In the genomic region with DNA sequence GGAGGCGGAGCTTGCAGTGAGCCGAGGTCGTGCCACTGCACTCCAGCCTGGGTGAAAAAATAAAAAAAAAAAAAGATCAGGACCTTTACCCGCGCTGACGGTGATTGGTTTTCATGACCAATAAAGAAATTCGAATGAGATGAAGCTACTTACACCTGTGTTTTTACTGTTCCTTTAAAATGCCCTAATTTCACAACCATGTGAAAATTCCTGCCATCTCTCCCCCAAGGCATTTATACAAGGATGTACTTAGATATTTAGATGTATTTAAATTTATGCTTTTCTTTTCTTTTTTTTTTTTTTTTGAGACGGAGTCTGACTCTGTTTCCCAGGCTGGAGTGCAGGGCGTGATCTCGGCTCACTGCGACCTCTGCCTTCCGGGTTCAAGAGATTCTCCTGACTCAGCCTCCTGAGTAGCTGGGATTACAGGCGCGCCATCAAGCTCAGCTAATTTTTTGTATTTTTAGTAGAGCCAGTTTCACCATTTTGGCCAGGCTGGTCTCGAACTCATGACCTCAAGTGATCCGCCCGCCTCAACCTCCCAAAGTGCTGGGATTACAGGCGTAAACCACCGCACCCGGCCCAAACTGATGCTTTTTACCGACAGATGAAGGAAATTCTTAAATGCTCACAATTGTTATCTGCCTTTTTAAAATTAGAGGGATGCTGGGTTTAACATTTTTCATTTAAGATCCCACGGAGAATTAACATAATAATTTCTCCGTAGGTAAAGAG, we compare ENCODE assay signal across 8 cellular contexts. TPM values are rescaled to one million over a fixed set of nuclear protein-coding genes. Genes with fewer than 3 reads are reported as not detected.
DNase-seq lines count a peak whose midpoint lies in the region; ATAC-seq and TF ChIP-seq lines count a peak whose summit lies in the region.

No MANE protein-coding gene starts in this region.

- TF ChIP-seq CTCF in VCaP (conservative IDR thresholded peaks at IDR 0.05) (no peak), left lung (IDR thresholded peaks at IDR 0.05) (no peak)

- H3K36me3 Mint-ChIP-seq in activated CD4-positive, alpha-beta T cell treated with anti-CD3 and anti-CD28 coated beads for 36 hours (ENCODE audit: low read depth) = peaks cover 2% of the 10 kb centered on the region

- H3K9ac ChIP-seq in subcutaneous abdominal adipose tissue (ENCODE audit: low read length in 5 of 5) = no peak overlapping the region

- CTCF ChIA-PET in activated CD4-positive, alpha-beta T cell treated with anti-CD3 and anti-CD28 coated beads for 36 hours (lab: Charles Lee) = interaction anchor here (0.7 to 2.5 kb wide), 28 partner anchors 8 to 283 kb away, joined by 3 to 16 read pairs (median 4); partner anchors contain the start of genes MCM10 and PRPF18

- POLR2A ChIA-PET in activated CD4-positive, alpha-beta T cell treated with anti-CD3 and anti-CD28 coated beads for 36 hours (lab: Charles Lee) = interaction anchor here (0.6 to 1.5 kb wide), 9 partner anchors 47 to 882 kb away, joined by 3 to 7 read pairs (median 4); no protein-coding TSS in a partner anchor

- H3K4me1 ChIP-seq in left lung (peaks cover 0 to 28% of the 10 kb centered on the region in 2 donors), subcutaneous abdominal adipose tissue (ENCODE audit: control insufficient read depth in 5 of 5, insufficient read depth in 5 of 5, low read length in 5 of 5) (peaks cover 0 to 31% (median 15%) of the 10 kb centered on the region in 5 donors)

- H3K9me3 Mint-ChIP-seq in activated CD4-positive, alpha-beta T cell treated with anti-CD3 and anti-CD28 coated beads for 36 hours (ENCODE audit: low read depth) = no peaks in the 10 kb centered on the region

- no peak for ATAC-seq in activated CD4-positive, alpha-beta T cell treated with anti-CD3 and anti-CD28 coated beads for 36 hours
- ATAC-seq in left lung = no peak

- H3K27me3 ChIP-seq in left lung (no peaks in the 10 kb centered on the region), subcutaneous abdominal adipose tissue (ENCODE audit: control insufficient read depth in 5 of 5, insufficient read depth in 4 of 5, low read length in 5 of 5) (no peaks in the 10 kb centered on the region)

- intact Hi-C loops in activated CD4-positive, alpha-beta T cell treated with anti-CD3 and anti-CD28 coated beads for 36 hours (cut with DNase I, micrococcal nuclease) = loop anchor here (1.0 to 5.0 kb wide), 11 partner anchors 32 to 1261 kb away; partner anchors contain the start of genes MCM10 (in 2 of the 2), SEPHS1 (in 2 of the 2), CDC123 (in 1 of the 2) and DHTKD1 (in 1 of the 2)
- intact Hi-C loops in left lung (cut with DNase I) = no loop called here

- DNase-seq in activated CD4-positive, alpha-beta T cell treated with anti-CD3 and anti-CD28 coated beads for 36 hours = no peak
- DNase-seq in activated CD4-positive, alpha-beta T cell treated with anti-CD3 and anti-CD28 coated beads for 48 hours = no peak
- DNase-seq in left lung (no peak), NCI-H748 treated with DMSO at 0.1 percent for 48 hours (lab: John Stamatoyannopoulos, UW) (no peak), midbrain (lab: John Stamatoyannopoulos, UW) (no peak), retina (no peak)

- H3K27ac Mint-ChIP-seq in activated CD4-positive, alpha-beta T cell treated with anti-CD3 and anti-CD28 coated beads for 36 hours = peak overlapping the region; percentile 100

- H3K4me3 Mint-ChIP-seq in activated CD4-positive, alpha-beta T cell treated with anti-CD3 and anti-CD28 coated beads for 36 hours = peak overlapping the region; percentile 79

- no peaks in the 10 kb centered on the region for H3K9me3 ChIP-seq in left lung
- no peaks in the 10 kb centered on the region for H3K9me3 ChIP-seq in subcutaneous abdominal adipose tissue (ENCODE audit: control insufficient read depth in 5 of 5, low read length in 5 of 5)

- peak overlapping the region; percentile 41 to 54 for H3K4me3 ChIP-seq in left lung
- peak overlapping the region in 4 of 5 donors; percentile 69 to 78 (median 74) for H3K4me3 ChIP-seq in subcutaneous abdominal adipose tissue (ENCODE audit: low read depth in 1 of 5, low read length in 5 of 5)

- no peaks in the 10 kb centered on the region for H3K27me3 Mint-ChIP-seq in activated CD4-positive, alpha-beta T cell treated with anti-CD3 and anti-CD28 coated beads for 36 hours

- peaks cover 18% of the 10 kb centered on the region for H3K4me1 Mint-ChIP-seq in activated CD4-positive, alpha-beta T cell treated with anti-CD3 and anti-CD28 coated beads for 36 hours

- H3K36me3 ChIP-seq in left lung (no peaks in the 10 kb centered on the region), subcutaneous abdominal adipose tissue (ENCODE audit: control insufficient read depth in 5 of 5, insufficient read depth in 5 of 5, low read length in 5 of 5) (peaks cover 0 to 2% (median 0%) of the 10 kb centered on the region in 5 donors)

- H3K27ac ChIP-seq in VCaP = peak overlapping the region; percentile 94
- H3K27ac ChIP-seq in left lung = peak overlapping the region; percentile 87 to 95
- H3K27ac ChIP-seq in subcutaneous abdominal adipose tissue (ENCODE audit: low read depth, low read length) = peak overlapping the region; percentile 96

RNA-seq across cellular contexts. Expression of gene PHYH, which starts 3.1 kb away (rescaled TPM):
- 10 to 100 TPM; 11.7 to 12.8 TPM for total RNA-seq in activated CD4-positive, alpha-beta T cell treated with anti-CD3 and anti-CD28 coated beads for 36 hours
- total RNA-seq in left lung = 10 to 100 TPM; 26.4 to 46.9 TPM

RNA-seq across cellular contexts. Expression of gene SEPHS1, which starts 45.1 kb away (rescaled TPM):
- 10 to 100 TPM; 74.5 to 74.7 TPM for total RNA-seq in activated CD4-positive, alpha-beta T cell treated with anti-CD3 and anti-CD28 coated beads for 36 hours
- total RNA-seq in left lung = 10 to 100 TPM; 33.3 to 34.8 TPM

Comparison
In these comparisons a context has a peak if more than half of its experiments do, and no peak if none do; other contexts are left out.
1. intact Hi-C loops: an anchor here in activated CD4-positive, alpha-beta T cell treated with anti-CD3 and anti-CD28 coated beads for 36 hours (1.0 to 5.0 kb wide); none called in left lung.